In genomic region chr19:6078068-6078467, GRCh38 we compare ENCODE assay signal across 28 cellular contexts. TPM values are rescaled to one million over a fixed set of nuclear protein-coding genes. Genes with fewer than 3 reads are reported as not detected.
DNase-seq lines count a peak whose midpoint lies in the region; ATAC-seq, FAIRE-seq and TF ChIP-seq lines count a peak whose summit lies in the region.
"Had no signal": no experiment of that assay in that cellular context is flagged by ENCODE, and none has a peak within 500 bp of the region (broad histone marks: within the 10 kb centered on the region; RNA-seq: fewer than 3 reads in every experiment).

No MANE protein-coding gene starts in this region.

- H4K20me1 ChIP-seq in IMR-90 (ENCODE audit: insufficient read depth, low read length) (no peaks in the 10 kb centered on the region), keratinocyte (ENCODE audit: control insufficient read depth, extremely low read depth, insufficient read depth, low read length) (no peaks in the 10 kb centered on the region)
- H4K20me1 ChIP-seq: BLaER1 treated with 17β-estradiol and CSF1 and Interleukin-3, amounts not matched to agents 10 nM and 100 nM had no signal

- TF ChIP-seq CTCF in IMR-90 (conservative IDR thresholded peaks at IDR 0.05; ENCODE audit: low read depth, low read length) (no peak), activated B cell treated with CpG ODN at 0.5 μM for 24 hours (IDR thresholded peaks at IDR 0.05) (no peak), keratinocyte (optimal IDR thresholded peaks at IDR 0.05 in 1 of 3, IDR thresholded peaks at IDR 0.05 in 1 of 3, conservative IDR thresholded peaks at IDR 0.05 in 1 of 3; ENCODE audit: extremely low read depth in 1 of 3, insufficient read depth in 2 of 3, low read length in 3 of 3) (no peak), uterus (IDR thresholded peaks at IDR 0.05) (no peak)

- peak overlapping the region; percentile 56 for H3K27ac Mint-ChIP-seq in activated B cell treated with CpG ODN at 0.5 μM for 24 hours
- H3K27ac Mint-ChIP-seq: CD4-positive, alpha-beta memory T cell; H9 had no signal

- peak overlapping the region; percentile 11 for H3K4me3 Mint-ChIP-seq in activated B cell treated with CpG ODN at 0.5 μM for 24 hours
- H3K4me3 Mint-ChIP-seq: CD4-positive, alpha-beta memory T cell; H9 had no signal

- no peak for TF ChIP-seq RAD21 in IMR-90 (IDR thresholded peaks at IDR 0.05; ENCODE audit: low read length)

- CTCF ChIA-PET in IMR-90 (lab: Yijun Ruan, JAX) = no interaction called here
- CTCF ChIA-PET in activated B cell treated with CpG ODN at 0.5 μM for 24 hours (lab: Charles Lee) = no interaction called here

- no peak overlapping the region for H3K9ac ChIP-seq in IMR-90 (ENCODE audit: low read depth, low read length)
- H3K9ac ChIP-seq in keratinocyte (ENCODE audit: control insufficient read depth, extremely low read depth, insufficient read depth, low read length) = no peak overlapping the region
- H3K9ac ChIP-seq: BLaER1 treated with 17β-estradiol and CSF1 and Interleukin-3, amounts not matched to agents 10 nM and 100 nM had no signal

- H3K27me3 ChIP-seq in IMR-90 (ENCODE audit: control insufficient read depth, insufficient read depth, low read length) (no peaks in the 10 kb centered on the region), keratinocyte (ENCODE audit: control insufficient read depth, extremely low read depth, insufficient read depth, low read length) (no peaks in the 10 kb centered on the region), uterus (no peaks in the 10 kb centered on the region)
- H3K27me3 ChIP-seq: BLaER1 treated with 17β-estradiol and CSF1 and Interleukin-3, amounts not matched to agents 10 nM and 100 nM had no signal

- POLR2A ChIA-PET in IMR-90 (lab: Charles Lee; ENCODE audit: unreplicated experiment) (no interaction called here), activated B cell treated with CpG ODN at 0.5 μM for 24 hours (lab: Charles Lee) (interaction anchor here (0.6 to 0.8 kb wide), 3 partner anchors 9 to 1252 kb away, joined by 4 to 6 read pairs (median 4); no protein-coding TSS in a partner anchor)

- no peak for FAIRE-seq in keratinocyte (lab: Jason Lieb, UNC)
- FAIRE-seq: HTR-8/SVneo, RCC 7860 had no signal

- no CpG with 5 or more reads among the region's 4 CpGs for WGBS in IMR-90 (ENCODE audit: extremely low coverage in 2 of 2, insufficient read length in 1 of 2), 2 experiments

- no peak for ATAC-seq in IMR-90 (ENCODE audit: low read depth)
- ATAC-seq in activated B cell treated with CpG ODN at 0.5 μM for 24 hours (ENCODE audit: low read depth) = peak; percentile 83
- ATAC-seq in HG03095 (IDR thresholded peaks at IDR 0.05; ENCODE audit: unreplicated experiment) = no peak
- no peak for ATAC-seq in GM19328 (IDR thresholded peaks at IDR 0.05; ENCODE audit: unreplicated experiment)

- no peaks in the 10 kb centered on the region for H3K9me3 Mint-ChIP-seq in activated B cell treated with CpG ODN at 0.5 μM for 24 hours
- H3K9me3 Mint-ChIP-seq: CD4-positive, alpha-beta memory T cell; H9 had no signal

- H2BK120ac ChIP-seq in IMR-90 (ENCODE audit: low read depth, low read length) = peak overlapping the region; percentile 41; the same call in 1 of the 2 replicates

- no peaks in the 10 kb centered on the region for H3K27me3 Mint-ChIP-seq in activated B cell treated with CpG ODN at 0.5 μM for 24 hours
- H3K27me3 Mint-ChIP-seq: CD4-positive, alpha-beta memory T cell had no signal

- H3K56ac ChIP-seq in IMR-90 (ENCODE audit: extremely low read depth, insufficient read depth, low read length) = no peak overlapping the region

- no peak for TF ChIP-seq POLR2A in IMR-90 (IDR thresholded peaks at IDR 0.05; ENCODE audit: low read depth, low read length)
- no peak for TF ChIP-seq POLR2A in uterus (IDR thresholded peaks at IDR 0.05)

- peak overlapping the region; percentile 62; the same call in 1 of the 2 replicates for H4K91ac ChIP-seq in IMR-90 (ENCODE audit: insufficient read depth, low read depth, low read length)

- H2BK20ac ChIP-seq in IMR-90 (ENCODE audit: low read depth, low read length) = peak overlapping the region; percentile 54; the same call in 1 of the 2 replicates

- no peak overlapping the region for H3K14ac ChIP-seq in IMR-90 (replicated peaks; ENCODE audit: low read depth, low read length)

- dilution Hi-C loops in IMR-90 (cut with HindIII; ENCODE audit: low sequenced_read_pairs, unreplicated experiment) (no loop called here), keratinocyte (cut with MboI; ENCODE audit: extremely low pct_ligation_motif_present, low sequenced_read_pairs) (no loop called here)

- no peak overlapping the region for H3K27ac ChIP-seq in IMR-90 (ENCODE audit: insufficient read depth, low read length)
- peak overlapping the region; percentile 28 for H3K27ac ChIP-seq in keratinocyte (ENCODE audit: control insufficient read depth, insufficient read depth, low read length)
- peak overlapping the region; percentile 86 to 97 for H3K27ac ChIP-seq in uterus
- H3K27ac ChIP-seq: BLaER1 treated with 17β-estradiol and CSF1 and Interleukin-3, amounts not matched to agents 10 nM and 100 nM had no signal

- H3K4ac ChIP-seq in IMR-90 (ENCODE audit: low read depth, low read length) = 0 out of 2 replicates have a peak overlapping the region, but pooled peaks have one; percentile 10

- H3K79me2 ChIP-seq in keratinocyte (ENCODE audit: control insufficient read depth, insufficient read depth, low read length) = peaks cover 16% of the 10 kb centered on the region

- H4K5ac ChIP-seq in IMR-90 (ENCODE audit: low read depth, low read length) = no peak overlapping the region

- H2AK5ac ChIP-seq in IMR-90 (ENCODE audit: low read depth, low read length) = no peak overlapping the region

- no peak overlapping the region for H2BK5ac ChIP-seq in IMR-90 (ENCODE audit: low read depth, low read length, poor library complexity, severe bottlenecking)

- peaks cover 8% of the 10 kb centered on the region for H3K4me1 Mint-ChIP-seq in activated B cell treated with CpG ODN at 0.5 μM for 24 hours

- H3K36me3 ChIP-seq in IMR-90 (ENCODE audit: control insufficient read depth, insufficient read depth, low read length) (no peaks in the 10 kb centered on the region), keratinocyte (ENCODE audit: control insufficient read depth in 2 of 2, extremely low read depth in 1 of 2, insufficient read depth in 2 of 2, low read length in 2 of 2) (peaks cover 2 to 5% of the 10 kb centered on the region in 2 experiments), uterus (no peaks in the 10 kb centered on the region)
- H3K36me3 ChIP-seq: BLaER1 treated with 17β-estradiol and CSF1 and Interleukin-3, amounts not matched to agents 10 nM and 100 nM had no signal

- H4K8ac ChIP-seq in IMR-90 (ENCODE audit: low read depth in 2 of 2, low read length in 2 of 2) = no peak overlapping the region

- H3K4me3 ChIP-seq in IMR-90 (ENCODE audit: insufficient read depth, low read depth, low read length) = no peak overlapping the region
- no peak overlapping the region for H3K4me3 ChIP-seq in keratinocyte (ENCODE audit: control insufficient read depth in 2 of 3, extremely low read depth in 1 of 3, insufficient read depth in 2 of 3, low read depth in 1 of 3, low read length in 3 of 3)
- no peak overlapping the region for H3K4me3 ChIP-seq in uterus
- H3K4me3 ChIP-seq: BLaER1 treated with 17β-estradiol and CSF1 and Interleukin-3, amounts not matched to agents 10 nM and 100 nM; SK-N-MC had no signal

- peaks cover 4 to 20% of the 10 kb centered on the region in 2 experiments; a peak in 2 of 4 replicates for H3K79me1 ChIP-seq in IMR-90 (ENCODE audit: low read depth in 1 of 2, low read length in 2 of 2)

- H3K23ac ChIP-seq in IMR-90 (ENCODE audit: low read depth, low read length) = no peak overlapping the region

- DNase-seq in IMR-90 = no peak
- no peak for DNase-seq in activated B cell treated with CpG ODN at 0.5 μM for 24 hours
- DNase-seq in keratinocyte (ENCODE audit: low read depth, low spot score) = no peak
- DNase-seq in uterus = no peak
- no peak for DNase-seq in retina
- DNase-seq: Caco-2; CD4-positive, alpha-beta memory T cell; DMS 273 treated with DMSO at 0.1 percent for 48 hours; DMS79 treated with DMSO at 0.1 percent for 48 hours; H9; MV-4-11; NCI-H1105 treated with DMSO at 0.1 percent for 48 hours; NCI-H1694; NCI-H2081; NCI-H2171; NCI-H345; NCI-H524 treated with DMSO at 0.1 percent for 48 hours; NCI-H82; OCI-M1; SHP77 treated with DMSO at 0.1 percent for 48 hours had no signal

- H2AFZ ChIP-seq in IMR-90 (replicated peaks; ENCODE audit: low read length, poor library complexity) (no peak overlapping the region), keratinocyte (ENCODE audit: control insufficient read depth, low read length) (no peak overlapping the region)

- peak overlapping the region; percentile 70; the same call in 1 of the 3 replicates for H2BK15ac ChIP-seq in IMR-90 (ENCODE audit: low read depth, low read length)

- H3K4me2 ChIP-seq in IMR-90 (ENCODE audit: low read depth, low read length) (no peak overlapping the region), keratinocyte (ENCODE audit: control insufficient read depth, extremely low read depth, insufficient read depth, low read depth, low read length) (no peak overlapping the region)

- intact Hi-C loops in IMR-90 (cut with micrococcal nuclease) = no loop called here
- intact Hi-C loops in activated B cell treated with CpG ODN at 0.5 μM for 24 hours (cut with micrococcal nuclease) = no loop called here
- intact Hi-C loops in uterus (cut with DNase I; ENCODE audit: low total_unique reads) = no loop called here

- H3K9me1 ChIP-seq in IMR-90 (ENCODE audit: insufficient read depth, low read length) (peaks cover 17% of the 10 kb centered on the region; the same call in 1 of the 2 replicates), keratinocyte (ENCODE audit: control insufficient read depth, extremely low read depth, insufficient read depth, low read length) (no peaks in the 10 kb centered on the region)

- no peak overlapping the region for H2AK9ac ChIP-seq in IMR-90 (replicated peaks; ENCODE audit: low read depth, low read length, poor library complexity)

- no TSS peak for BruUV-seq in IMR-90 (replicated peaks; lab: Mats Ljungman, UMichigan)

- H3K9me3 ChIP-seq in IMR-90 (ENCODE audit: control insufficient read depth, insufficient read depth, low read length) = no peaks in the 10 kb centered on the region
- H3K9me3 ChIP-seq in keratinocyte (ENCODE audit: control insufficient read depth, low read depth, low read length) = no peaks in the 10 kb centered on the region
- no peaks in the 10 kb centered on the region for H3K9me3 ChIP-seq in uterus
- H3K9me3 ChIP-seq: BLaER1 treated with 17β-estradiol and CSF1 and Interleukin-3, amounts not matched to agents 10 nM and 100 nM; Caco-2 had no signal

- no peak overlapping the region for H3K18ac ChIP-seq in IMR-90 (ENCODE audit: low read depth, low read length)

- in situ Hi-C loops in IMR-90 (cut with MboI; ENCODE audit: low sequenced_read_pairs) = no loop called here

- H3K4me1 ChIP-seq in IMR-90 (ENCODE audit: control insufficient read depth, insufficient read depth, low read length) (peaks cover 15% of the 10 kb centered on the region), keratinocyte (ENCODE audit: control insufficient read depth, extremely low read depth, insufficient read depth, low read length) (peaks cover 19% of the 10 kb centered on the region), uterus (no peaks in the 10 kb centered on the region)
- H3K4me1 ChIP-seq: Caco-2 had no signal

- H3K36me3 Mint-ChIP-seq in activated B cell treated with CpG ODN at 0.5 μM for 24 hours (ENCODE audit: low read depth) = no peaks in the 10 kb centered on the region
- H3K36me3 Mint-ChIP-seq: CD4-positive, alpha-beta memory T cell had no signal

RNA-seq across cellular contexts. Expression of gene RFX2, which starts 32.2 kb away (rescaled TPM):
- total RNA-seq in IMR-90 (2012; rRNA removed) (2.2 and 2.5 TPM in 2 replicates), activated B cell treated with CpG ODN at 0.5 μM for 24 hours (5.2 and 7.0 TPM in 2 replicates), uterus (10 to 100 TPM; 10.5 to 77.9 (median 22.8) TPM)
- polyA plus RNA-seq in IMR-90 (2012; rRNA removed) (4.9 and 5.6 TPM in 2 replicates), keratinocyte (5.8 to 7.3 TPM (median 5.9 TPM) in 3 replicates)
- polyA plus RNA-seq in IMR-90 (2012; cell fraction: cytosol; rRNA removed) = 3.9 and 6.2 TPM in 2 replicates
- 7.6 and 16.1 TPM in 2 replicates for polyA plus RNA-seq in IMR-90 (2012; cell fraction: nucleus; rRNA removed; ENCODE audit: low replicate concordance)
- polyA plus RNA-seq in keratinocyte (2011; ENCODE audit: low read depth) = 4.7 TPM
- polyA plus RNA-seq in keratinocyte (2011; cell fraction: cytosol; rRNA removed) = 3.4 and 7.4 TPM in 2 replicates
- polyA plus RNA-seq in keratinocyte (2011; cell fraction: nucleus; rRNA removed) = 11.0 and 15.6 TPM in 2 replicates
- 6.1 and 6.7 TPM in 2 replicates for polyA plus RNA-seq in keratinocyte (2012; ENCODE audit: low replicate concordance)
- polyA minus RNA-seq in keratinocyte = 6.1 to 38.4 TPM (median 6.6 TPM) in 3 replicates
- 16.3 TPM for polyA minus RNA-seq in keratinocyte (2011; cell fraction: cytosol; rRNA and poly(A)+ RNA removed)
- 12.3 and 13.0 TPM in 2 replicates for polyA minus RNA-seq in keratinocyte (2011; cell fraction: nucleus; rRNA and poly(A)+ RNA removed)

RNA-seq across cellular contexts. Expression of gene ACSBG2, which starts 57.4 kb away (rescaled TPM):
- not detected in 2 replicates for total RNA-seq in IMR-90 (2012; rRNA removed)
- not detected in 2 replicates for polyA plus RNA-seq in IMR-90 (2012; rRNA removed)
- not detected in 2 replicates for polyA plus RNA-seq in IMR-90 (2012; cell fraction: cytosol; rRNA removed)
- not detected in 2 replicates for polyA plus RNA-seq in IMR-90 (2012; cell fraction: nucleus; rRNA removed; ENCODE audit: low replicate concordance)
- total RNA-seq in activated B cell treated with CpG ODN at 0.5 μM for 24 hours = not detected in 2 replicates
- polyA plus RNA-seq in keratinocyte = not detected in 3 replicates
- polyA plus RNA-seq in keratinocyte (2011; ENCODE audit: low read depth) = not detected
- not detected in 2 replicates for polyA plus RNA-seq in keratinocyte (2011; cell fraction: cytosol; rRNA removed)
- polyA plus RNA-seq in keratinocyte (2011; cell fraction: nucleus; rRNA removed) = 0.05 TPM in 1 of 2 replicates, not detected in the other
- polyA plus RNA-seq in keratinocyte (2012; ENCODE audit: low replicate concordance) = not detected in 2 replicates
- polyA minus RNA-seq in keratinocyte = not detected in 3 replicates
- polyA minus RNA-seq in keratinocyte (2011; cell fraction: cytosol; rRNA and poly(A)+ RNA removed) = not detected
- polyA minus RNA-seq in keratinocyte (2011; cell fraction: nucleus; rRNA and poly(A)+ RNA removed) = not detected in 2 replicates
- not detected for total RNA-seq in uterus
- total RNA-seq: A673; Caco-2; CD4-positive, alpha-beta memory T cell; H9; M059J had no signal
- polyA plus RNA-seq: CD4-positive, alpha-beta memory T cell had no signal
